8 cellular contexts compared by ENCODE assay signal in the genomic region with DNA sequence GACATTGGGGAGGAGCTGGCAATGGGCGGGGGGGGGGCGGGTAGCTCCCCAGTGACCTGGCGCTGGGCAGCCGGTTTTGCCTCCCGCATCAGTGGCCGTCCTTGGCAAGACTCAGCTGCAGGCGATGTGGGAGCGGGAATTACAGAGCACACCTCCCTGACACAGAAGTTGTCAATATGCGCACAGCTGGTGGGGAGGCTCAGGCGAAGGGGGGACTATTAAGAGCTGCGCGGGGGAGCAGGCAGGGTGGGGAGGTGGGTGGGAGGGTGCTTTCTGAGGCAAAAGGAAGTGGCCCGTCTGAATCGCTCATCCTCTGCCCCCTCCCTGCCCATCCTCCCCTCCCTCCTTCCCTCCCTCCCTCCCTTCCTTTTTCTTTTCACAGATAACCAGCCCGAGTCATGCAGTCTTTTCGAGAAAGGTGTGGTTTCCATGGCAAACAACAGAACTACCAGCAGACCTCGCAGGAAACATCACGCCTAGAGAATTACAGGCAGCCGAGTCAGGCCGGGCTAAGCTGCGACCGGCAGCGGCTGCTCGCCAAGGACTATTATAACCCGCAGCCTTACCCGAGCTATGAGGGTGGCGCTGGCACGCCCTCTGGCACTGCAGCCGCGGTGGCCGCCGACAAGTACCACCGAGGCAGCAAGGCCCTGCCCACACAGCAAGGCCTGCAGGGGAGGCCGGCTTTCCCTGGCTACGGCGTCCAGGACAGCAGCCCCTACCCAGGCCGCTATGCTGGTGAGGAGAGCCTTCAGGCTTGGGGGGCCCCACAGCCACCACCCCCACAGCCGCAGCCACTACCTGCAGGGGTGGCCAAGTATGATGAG. TPM values are rescaled to one million over a fixed set of nuclear protein-coding genes. Genes with fewer than 3 reads are reported as not detected.
DNase-seq lines count a peak whose midpoint lies in the region; ATAC-seq and TF ChIP-seq lines count a peak whose summit lies in the region.

No MANE protein-coding gene starts in this region.

- H3K79me2 ChIP-seq in Karpas-422 (ENCODE audit: low read length): peaks cover 43% of the 10 kb centered on the region

- no peak overlapping the region for H3K9ac ChIP-seq in Karpas-422 (ENCODE audit: low read length)

- no peaks in the 10 kb centered on the region; the same call in 1 of the 2 replicates for H4K20me1 ChIP-seq in Karpas-422 (ENCODE audit: insufficient read depth, low read depth, low read length)

- no peak overlapping the region for H2AFZ ChIP-seq in Karpas-422 (ENCODE audit: low read length)

- H3K27ac ChIP-seq in A673 (ENCODE audit: low read depth, low read length, poor library complexity, severe bottlenecking) (peak overlapping the region; percentile 30), Karpas-422 (ENCODE audit: low read length) (no peak overlapping the region)

- H3K4me3 ChIP-seq in A673 (ENCODE audit: low read depth, low read length, poor library complexity, severe bottlenecking) (peak overlapping the region; percentile 10), fibroblast of the aortic adventitia (ENCODE audit: low read depth, low read length) (no peak overlapping the region), Karpas-422 (ENCODE audit: low read length) (no peak overlapping the region)

- H3K4me2 ChIP-seq in Karpas-422 (ENCODE audit: low read depth, low read length, poor library complexity, severe bottlenecking): no peak overlapping the region

- BruUV-seq in A673 (replicated peaks; lab: Mats Ljungman, UMichigan): no TSS peak

- DNase-seq in A673 (ENCODE audit: low spot score): peak; percentile 84
- peak; percentile 39 for DNase-seq in activated CD8-positive, alpha-beta memory T cell treated with anti-CD3 and anti-CD28 coated beads, Interleukin-2, amount 50 U/mL, for 4 hours
- peak; percentile 60 for DNase-seq in fibroblast of the aortic adventitia (ENCODE audit: low read depth)
- DNase-seq in pons (ENCODE audit: low spot score): peak; percentile 49
- DNase-seq in Karpas-422: no peak
- no peak for DNase-seq in OCI-M2 (lab: John Stamatoyannopoulos, UW; ENCODE audit: unreplicated experiment)

- ATAC-seq in HG02852 (IDR thresholded peaks at IDR 0.05; ENCODE audit: unreplicated experiment): peak; percentile 48
- ATAC-seq in HG03565 (IDR thresholded peaks at IDR 0.05; ENCODE audit: unreplicated experiment): no peak

- TF ChIP-seq CTCF in A673 (conservative IDR thresholded peaks at IDR 0.05; ENCODE audit: low read depth, low read length) (no peak), fibroblast of the aortic adventitia (IDR thresholded peaks at IDR 0.05; ENCODE audit: insufficient read depth, low read length) (no peak)

- peaks cover 58% of the 10 kb centered on the region for H3K4me1 ChIP-seq in A673 (ENCODE audit: insufficient read depth, low read length, poor library complexity, severe bottlenecking)
- peaks cover 17% of the 10 kb centered on the region for H3K4me1 ChIP-seq in Karpas-422 (ENCODE audit: low read length)

- H3K9me2 ChIP-seq in Karpas-422 (replicated peaks; ENCODE audit: insufficient read depth, low read length): no peaks in the 10 kb centered on the region

- H3K36me3 ChIP-seq in A673 (ENCODE audit: insufficient read depth, low read length, poor library complexity, severe bottlenecking) (peaks cover 39% of the 10 kb centered on the region), Karpas-422 (ENCODE audit: insufficient read depth, low read length) (no peaks in the 10 kb centered on the region)

- no peaks in the 10 kb centered on the region for H3K9me3 ChIP-seq in A673 (ENCODE audit: low read depth, low read length, poor library complexity, severe bottlenecking)
- no peaks in the 10 kb centered on the region for H3K9me3 ChIP-seq in Karpas-422 (ENCODE audit: low read length)

- POLR2A ChIA-PET in A673 (lab: Charles Lee; ENCODE audit: low non-redundant PET): no interaction called here

- intact Hi-C loops in A673 (cut with micrococcal nuclease; ENCODE audit: unreplicated experiment): loop anchor here (5.0 kb wide), 2 partner anchors 95 to 110 kb away; a partner anchor contains a TSS

- CTCF ChIA-PET in A673 (lab: Charles Lee): interaction anchor here (1.1 kb wide), 1 partner anchor 126 kb away, joined by 4 read pairs; no protein-coding TSS in a partner anchor

- no peaks in the 10 kb centered on the region for H3K27me3 ChIP-seq in A673 (replicated peaks; ENCODE audit: insufficient read depth, low read depth, low read length, poor library complexity)
- no peaks in the 10 kb centered on the region for H3K27me3 ChIP-seq in Karpas-422 (ENCODE audit: low read length)

RNA-seq across cellular contexts. Expression of a gene that starts 44.0 kb away (rescaled TPM):
- 240 and 328 TPM in 2 replicates for total RNA-seq in A673 (2021)
- 48.7 and 82.1 TPM in 2 replicates for total RNA-seq in fibroblast of the aortic adventitia (ENCODE audit: low replicate concordance)
- 52.0 and 103 TPM in 2 replicates for total RNA-seq in Karpas-422 (2014; rRNA removed; shearing (Covaris generic); ENCODE audit: low replicate concordance)

Comparison
In these comparisons a context has a peak if more than half of its experiments do, and no peak if none do; other contexts are left out.
1. DNase-seq: peak in A673 (single experiment), activated CD8-positive, alpha-beta memory T cell treated with anti-CD3 and anti-CD28 coated beads, Interleukin-2, amount 50 U/mL, for 4 hours (single experiment), fibroblast of the aortic adventitia (single experiment) and pons (single experiment); none in Karpas-422 (single experiment) and OCI-M2 (single experiment).